ENCODE assay signal across 8 cellular contexts in genomic region chr4:75723802-75724065, GRCh38. TPM values are rescaled to one million over a fixed set of nuclear protein-coding genes. Genes with fewer than 3 reads are reported as not detected.
DNase-seq lines count a peak whose midpoint lies in the region; ATAC-seq, FAIRE-seq and TF ChIP-seq lines count a peak whose summit lies in the region.

No MANE protein-coding gene starts in this region.

- no peak for DNase-seq in activated CD8-positive, alpha-beta memory T cell treated with anti-CD3 and anti-CD28 coated beads, Interleukin-2, amount 10 ng/mL, durations not matched to agents 7 days and 5 days
- no peak for DNase-seq in activated CD8-positive, alpha-beta memory T cell treated with anti-CD3 and anti-CD28 coated beads, Interleukin-2, amount 50 U/mL, for 4 hours
- DNase-seq in astrocyte (ENCODE audit: low read depth) = no peak
- DNase-seq in HepG2 (ENCODE audit: low spot score) = no peak
- DNase-seq in thoracic aorta (ENCODE audit: low spot score) = no peak
- DNase-seq in HT-29 (ENCODE audit: low spot score) = no peak
- DNase-seq in DMS114 treated with DMSO at 0.1 percent for 48 hours (lab: John Stamatoyannopoulos, UW; ENCODE audit: unreplicated experiment) = no peak

- H3K27me3 ChIP-seq in astrocyte (ENCODE audit: insufficient read depth, low read length) = no peaks in the 10 kb centered on the region
- H3K27me3 ChIP-seq in HepG2 (ENCODE audit: control insufficient read depth in 1 of 2, insufficient read depth in 2 of 2, low read length in 2 of 2) = no peaks in the 10 kb centered on the region; a peak in 1 of 5 replicates
- no peaks in the 10 kb centered on the region for H3K27me3 ChIP-seq in thoracic aorta (replicated peaks; ENCODE audit: insufficient read depth)

- H3K36me3 ChIP-seq in astrocyte (ENCODE audit: insufficient read depth, low read length) (no peaks in the 10 kb centered on the region), HepG2 (replicated peaks in 1 of 2; ENCODE audit: control insufficient read depth in 1 of 2, insufficient read depth in 2 of 2, low read length in 2 of 2) (no peaks in the 10 kb centered on the region; a peak in 1 of 5 replicates), thoracic aorta (no peaks in the 10 kb centered on the region)

- no peak for ATAC-seq in activated CD8-positive, alpha-beta memory T cell treated with anti-CD3 and anti-CD28 coated beads, Interleukin-2, amount 10 ng/mL, durations not matched to agents 7 days and 5 days
- ATAC-seq in HepG2 (no peak), thoracic aorta (ENCODE audit: insufficient number of reproducible peaks, low FRiP score, low read depth) (no peak), GM21447 (IDR thresholded peaks at IDR 0.05; ENCODE audit: unreplicated experiment) (no peak)

- TF ChIP-seq CTCF in astrocyte (IDR thresholded peaks at IDR 0.05; ENCODE audit: insufficient read depth, low read depth, low read length) (no peak), HepG2 (CRISPR knock-in tag; IDR thresholded peaks at IDR 0.05) (no peak), thoracic aorta (IDR thresholded peaks at IDR 0.05) (no peak)

- peak overlapping the region; percentile 99 for H3K4me3 Mint-ChIP-seq in activated CD8-positive, alpha-beta memory T cell treated with anti-CD3 and anti-CD28 coated beads, Interleukin-2, amount 10 ng/mL, durations not matched to agents 7 days and 5 days
- peak overlapping the region; percentile 98 for H3K4me3 Mint-ChIP-seq in astrocyte (ENCODE audit: unreplicated experiment)

- H3K4me1 ChIP-seq in astrocyte (ENCODE audit: insufficient read depth, low read length) = peaks cover 19% of the 10 kb centered on the region
- H3K4me1 ChIP-seq in HepG2 (ENCODE audit: insufficient read depth, low read length) = peaks cover 48% of the 10 kb centered on the region
- H3K4me1 ChIP-seq in thoracic aorta (ENCODE audit: control insufficient read depth in 1 of 2, low read depth in 2 of 2) = peaks cover 22 to 46% of the 10 kb centered on the region in 2 donors

- intact Hi-C loops in HepG2 (cut with micrococcal nuclease; ENCODE audit: unreplicated experiment) = loop anchor here (1.0 to 5.0 kb wide), 4 partner anchors 20 to 124 kb away; partner anchors contain the start of gene G3BP2

- no peak for TF ChIP-seq RAD21 in HepG2 (CRISPR knock-in tag; IDR thresholded peaks at IDR 0.05)

- H3K9ac ChIP-seq in astrocyte (ENCODE audit: low read length) = peak overlapping the region; percentile 100
- peak overlapping the region; percentile 87 for H3K9ac ChIP-seq in HepG2 (ENCODE audit: insufficient read depth, low read depth, low read length)

- 0% methylated on average over 3 of the region's 3 CpGs for WGBS in HepG2 (ENCODE audit: low lambda C conversion rate)

- H3K79me2 ChIP-seq in astrocyte (ENCODE audit: insufficient read depth, low read length) (peaks cover 69% of the 10 kb centered on the region), HepG2 (ENCODE audit: insufficient read depth, low read length) (peaks cover 61% of the 10 kb centered on the region)

- H3K4me3 ChIP-seq in astrocyte (ENCODE audit: insufficient read depth, low read depth, low read length) (peak overlapping the region; percentile 84), HepG2 (replicated peaks in 1 of 3; ENCODE audit: insufficient read depth in 1 of 3, low read depth in 2 of 3, low read length in 3 of 3) (peak overlapping the region; percentile 46 to 87 (median 68)), thoracic aorta (peak overlapping the region; percentile 81)

- H4K20me1 ChIP-seq in astrocyte (ENCODE audit: insufficient read depth, low read length) (peaks cover 25% of the 10 kb centered on the region), HepG2 (ENCODE audit: insufficient read depth, low read length) (peaks cover 11% of the 10 kb centered on the region)

- no peaks in the 10 kb centered on the region for H3K27me3 Mint-ChIP-seq in activated CD8-positive, alpha-beta memory T cell treated with anti-CD3 and anti-CD28 coated beads, Interleukin-2, amount 10 ng/mL, durations not matched to agents 7 days and 5 days
- no peaks in the 10 kb centered on the region for H3K27me3 Mint-ChIP-seq in astrocyte (ENCODE audit: low read depth, unreplicated experiment)

- FAIRE-seq in astrocyte (lab: Jason Lieb, UNC) (no peak), HepG2 (lab: Jason Lieb, UNC) (no peak)

- peak overlapping the region; percentile 68 for H2AFZ ChIP-seq in astrocyte (ENCODE audit: low read depth, low read length)
- H2AFZ ChIP-seq in HepG2 (ENCODE audit: low read length) = peak overlapping the region; percentile 88

- POLR2A ChIA-PET in HepG2 (lab: Yijun Ruan, JAX) = interaction anchor here (0.6 to 3.1 kb wide), 17 partner anchors 10 to 216 kb away, joined by 3 to 43 read pairs (median 6); partner anchors contain the start of genes G3BP2, NAAA, RCHY1 and THAP6

- in situ Hi-C loops in HepG2 (cut with HindIII; ENCODE audit: extremely low pct_ligation_motif_present, low pct_unique_long_range_greater_than_20kb) = loop anchor here (5.0 kb wide), 1 partner anchor 51 kb away; the partner anchor contains the start of gene G3BP2

- CTCF ChIA-PET in activated CD8-positive, alpha-beta memory T cell treated with anti-CD3 and anti-CD28 coated beads, Interleukin-2, amount 10 ng/mL, durations not matched to agents 7 days and 5 days (lab: Charles Lee) = interaction anchor here (0.8 to 3.7 kb wide), 32 partner anchors 8 to 486 kb away, joined by 3 to 55 read pairs (median 4); partner anchors contain the start of genes CDKL2, G3BP2, ODAPH and RCHY1
- CTCF ChIA-PET in HepG2 (lab: Yijun Ruan, JAX; ENCODE audit: low intra/inter-chr PET ratio, low total read pairs) = interaction anchor here (2.1 kb wide), 1 partner anchor 70 kb away, joined by 12 read pairs; no protein-coding TSS in a partner anchor

- TF ChIP-seq POLR2A in HepG2 (IDR thresholded peaks at IDR 0.05; ENCODE audit: insufficient read depth in 1 of 2, low read depth in 2 of 2, low read length in 2 of 2) = no peak

- H3K27ac ChIP-seq in astrocyte (ENCODE audit: low read depth, low read length) (peak overlapping the region; percentile 86), HepG2 (ENCODE audit: extremely low read length, insufficient read depth, low read length) (peak overlapping the region; percentile 98), thoracic aorta (peak overlapping the region; percentile 79 to 94)

- peaks cover 19% of the 10 kb centered on the region for H3K36me3 Mint-ChIP-seq in activated CD8-positive, alpha-beta memory T cell treated with anti-CD3 and anti-CD28 coated beads, Interleukin-2, amount 10 ng/mL, durations not matched to agents 7 days and 5 days
- H3K36me3 Mint-ChIP-seq in astrocyte (ENCODE audit: low read depth, unreplicated experiment) = peaks cover 2% of the 10 kb centered on the region

- peak overlapping the region; percentile 87 for H3K4me2 ChIP-seq in astrocyte (ENCODE audit: low read length)
- peak overlapping the region; percentile 83 for H3K4me2 ChIP-seq in HepG2 (ENCODE audit: low read depth, low read length)

- no peaks in the 10 kb centered on the region for H3K9me3 Mint-ChIP-seq in activated CD8-positive, alpha-beta memory T cell treated with anti-CD3 and anti-CD28 coated beads, Interleukin-2, amount 10 ng/mL, durations not matched to agents 7 days and 5 days (ENCODE audit: low read depth)
- H3K9me3 Mint-ChIP-seq in astrocyte (ENCODE audit: unreplicated experiment) = no peaks in the 10 kb centered on the region

- peak overlapping the region; percentile 99 for H3K27ac Mint-ChIP-seq in activated CD8-positive, alpha-beta memory T cell treated with anti-CD3 and anti-CD28 coated beads, Interleukin-2, amount 10 ng/mL, durations not matched to agents 7 days and 5 days
- peak overlapping the region; percentile 98 for H3K27ac Mint-ChIP-seq in astrocyte (ENCODE audit: unreplicated experiment)

- H3K9me3 ChIP-seq in astrocyte (ENCODE audit: insufficient read depth, low read depth, low read length) (no peaks in the 10 kb centered on the region), HepG2 (ENCODE audit: low read length) (no peaks in the 10 kb centered on the region), thoracic aorta (no peaks in the 10 kb centered on the region)

- TF ChIP-seq EP300 in HepG2 (IDR thresholded peaks at IDR 0.05; ENCODE audit: low read depth in 2 of 2, low read length in 2 of 2) = no peak
- TF ChIP-seq EP300 in HepG2 (CRISPR knock-in tag; IDR thresholded peaks at IDR 0.05; ENCODE audit: borderline replicate concordance) = no peak

- TSS peak; percentile 75 for BruUV-seq in HepG2 (replicated peaks; lab: Mats Ljungman, UMichigan)

- peaks cover 44% of the 10 kb centered on the region for H3K4me1 Mint-ChIP-seq in activated CD8-positive, alpha-beta memory T cell treated with anti-CD3 and anti-CD28 coated beads, Interleukin-2, amount 10 ng/mL, durations not matched to agents 7 days and 5 days
- H3K4me1 Mint-ChIP-seq in astrocyte (ENCODE audit: low read depth, unreplicated experiment) = peaks cover 24% of the 10 kb centered on the region

RNA-seq across cellular contexts. Expression of gene USO1, which starts 0.6 kb away (rescaled TPM):
- total RNA-seq in activated CD8-positive, alpha-beta memory T cell treated with anti-CD3 and anti-CD28 coated beads, Interleukin-2, amount 10 ng/mL, durations not matched to agents 7 days and 5 days = 10 to 100 TPM; 30.1 to 43.1 TPM
- 104 and 105 TPM in 2 replicates for total RNA-seq in astrocyte
- total RNA-seq in HepG2 (2016; rRNA removed; fragmentation: Illumina TruSeq; extraction: Trizol) = 87.7 and 111 TPM in 2 replicates
- total RNA-seq in HepG2 (2016; cell fraction: cytosol; rRNA removed; fragmentation: Illumina TruSeq; extraction: Trizol; ENCODE audit: low read depth) = 8.7 and 10.1 TPM in 2 replicates
- 86.1 and 107 TPM in 2 replicates for total RNA-seq in HepG2 (2016; cell fraction: insoluble cytoplasmic fraction; rRNA removed; fragmentation: Illumina TruSeq; extraction: Trizol)
- 34.3 and 42.9 TPM in 2 replicates for total RNA-seq in HepG2 (2016; cell fraction: membrane; rRNA removed; fragmentation: Illumina TruSeq; extraction: Trizol)
- 67.4 and 83.9 TPM in 2 replicates for total RNA-seq in HepG2 (2016; cell fraction: nucleus; rRNA removed; fragmentation: Illumina TruSeq; extraction: Trizol)
- polyA plus RNA-seq in HepG2 (2011; rRNA removed) = 40.8 and 52.2 TPM in 2 replicates
- polyA plus RNA-seq in HepG2 (2011; cell fraction: cytosol; rRNA removed) = 21.5 and 31.4 TPM in 2 replicates
- polyA plus RNA-seq in HepG2 (2011; cell fraction: nucleus; rRNA removed) = 16.6 and 18.0 TPM in 2 replicates
- polyA plus RNA-seq in HepG2 (2012) = 42.8 and 53.1 TPM in 2 replicates
- polyA plus RNA-seq in HepG2 (2016; cell fraction: cytosol; fragmentation: Illumina TruSeq; extraction: Trizol; ENCODE audit: low read depth) = 3.9 and 4.3 TPM in 2 replicates
- polyA plus RNA-seq in HepG2 (2016; cell fraction: insoluble cytoplasmic fraction; fragmentation: Illumina TruSeq; extraction: Trizol; ENCODE audit: low read depth) = 72.4 and 76.4 TPM in 2 replicates
- polyA plus RNA-seq in HepG2 (2016; cell fraction: membrane; fragmentation: Illumina TruSeq; extraction: Trizol; ENCODE audit: low read depth) = 16.6 and 19.6 TPM in 2 replicates
- polyA plus RNA-seq in HepG2 (2016; cell fraction: nucleus; fragmentation: Illumina TruSeq; extraction: Trizol; ENCODE audit: insufficient read depth, low read depth) = 78.1 and 78.9 TPM in 2 replicates
- polyA minus RNA-seq in HepG2 (2011; rRNA and poly(A)+ RNA removed; ENCODE audit: low replicate concordance) = 14.8 and 29.1 TPM in 2 replicates
- 40.9 and 44.0 TPM in 2 replicates for polyA minus RNA-seq in HepG2 (2011; cell fraction: cytosol; rRNA and poly(A)+ RNA removed)
- polyA minus RNA-seq in HepG2 (2011; cell fraction: nucleus; rRNA and poly(A)+ RNA removed) = 50.7 and 56.3 TPM in 2 replicates
- total RNA-seq in thoracic aorta = 10 to 100 TPM; 68.0 to 85.9 TPM
- total RNA-seq in HT-29 (2014; rRNA removed; shearing (Covaris generic)) = 23.4 and 24.5 TPM in 2 replicates

RNA-seq across cellular contexts. Expression of gene G3BP2, which starts 50.5 kb away (rescaled TPM):
- total RNA-seq in activated CD8-positive, alpha-beta memory T cell treated with anti-CD3 and anti-CD28 coated beads, Interleukin-2, amount 10 ng/mL, durations not matched to agents 7 days and 5 days = 100 to 1,000 TPM; 148 to 230 TPM
- total RNA-seq in astrocyte (281 and 285 TPM in 2 replicates), HepG2 (2016; rRNA removed; fragmentation: Illumina TruSeq; extraction: Trizol) (179 and 316 TPM in 2 replicates), thoracic aorta (100 to 1,000 TPM in 1 of 2 donors, 10 to 100 TPM in 1; 71.9 to 126 TPM)
- 11.2 and 19.7 TPM in 2 replicates for total RNA-seq in HepG2 (2016; cell fraction: cytosol; rRNA removed; fragmentation: Illumina TruSeq; extraction: Trizol; ENCODE audit: low read depth)
- total RNA-seq in HepG2 (2016; cell fraction: insoluble cytoplasmic fraction; rRNA removed; fragmentation: Illumina TruSeq; extraction: Trizol) = 189 and 305 TPM in 2 replicates
- 43.1 and 44.4 TPM in 2 replicates for total RNA-seq in HepG2 (2016; cell fraction: membrane; rRNA removed; fragmentation: Illumina TruSeq; extraction: Trizol)
- 111 and 112 TPM in 2 replicates for total RNA-seq in HepG2 (2016; cell fraction: nucleus; rRNA removed; fragmentation: Illumina TruSeq; extraction: Trizol)
- 45.9 and 51.7 TPM in 2 replicates for polyA plus RNA-seq in HepG2 (2011; rRNA removed)
- 27.1 and 46.8 TPM in 2 replicates for polyA plus RNA-seq in HepG2 (2011; cell fraction: cytosol; rRNA removed)
- 15.9 and 17.2 TPM in 2 replicates for polyA plus RNA-seq in HepG2 (2011; cell fraction: nucleus; rRNA removed)
- 70.5 and 76.8 TPM in 2 replicates for polyA plus RNA-seq in HepG2 (2012)
- 5.2 and 5.9 TPM in 2 replicates for polyA plus RNA-seq in HepG2 (2016; cell fraction: cytosol; fragmentation: Illumina TruSeq; extraction: Trizol; ENCODE audit: low read depth)
- polyA plus RNA-seq in HepG2 (2016; cell fraction: insoluble cytoplasmic fraction; fragmentation: Illumina TruSeq; extraction: Trizol; ENCODE audit: low read depth) = 205 and 220 TPM in 2 replicates
- polyA plus RNA-seq in HepG2 (2016; cell fraction: membrane; fragmentation: Illumina TruSeq; extraction: Trizol; ENCODE audit: low read depth) = 17.8 and 19.9 TPM in 2 replicates
- 75.9 and 78.7 TPM in 2 replicates for polyA plus RNA-seq in HepG2 (2016; cell fraction: nucleus; fragmentation: Illumina TruSeq; extraction: Trizol; ENCODE audit: insufficient read depth, low read depth)
- polyA minus RNA-seq in HepG2 (2011; rRNA and poly(A)+ RNA removed; ENCODE audit: low replicate concordance) = 31.2 and 31.4 TPM in 2 replicates
- polyA minus RNA-seq in HepG2 (2011; cell fraction: cytosol; rRNA and poly(A)+ RNA removed) = 69.6 and 72.0 TPM in 2 replicates
- 61.0 and 82.1 TPM in 2 replicates for polyA minus RNA-seq in HepG2 (2011; cell fraction: nucleus; rRNA and poly(A)+ RNA removed)
- 54.0 and 59.4 TPM in 2 replicates for total RNA-seq in HT-29 (2014; rRNA removed; shearing (Covaris generic))
